In the genomic region with DNA sequence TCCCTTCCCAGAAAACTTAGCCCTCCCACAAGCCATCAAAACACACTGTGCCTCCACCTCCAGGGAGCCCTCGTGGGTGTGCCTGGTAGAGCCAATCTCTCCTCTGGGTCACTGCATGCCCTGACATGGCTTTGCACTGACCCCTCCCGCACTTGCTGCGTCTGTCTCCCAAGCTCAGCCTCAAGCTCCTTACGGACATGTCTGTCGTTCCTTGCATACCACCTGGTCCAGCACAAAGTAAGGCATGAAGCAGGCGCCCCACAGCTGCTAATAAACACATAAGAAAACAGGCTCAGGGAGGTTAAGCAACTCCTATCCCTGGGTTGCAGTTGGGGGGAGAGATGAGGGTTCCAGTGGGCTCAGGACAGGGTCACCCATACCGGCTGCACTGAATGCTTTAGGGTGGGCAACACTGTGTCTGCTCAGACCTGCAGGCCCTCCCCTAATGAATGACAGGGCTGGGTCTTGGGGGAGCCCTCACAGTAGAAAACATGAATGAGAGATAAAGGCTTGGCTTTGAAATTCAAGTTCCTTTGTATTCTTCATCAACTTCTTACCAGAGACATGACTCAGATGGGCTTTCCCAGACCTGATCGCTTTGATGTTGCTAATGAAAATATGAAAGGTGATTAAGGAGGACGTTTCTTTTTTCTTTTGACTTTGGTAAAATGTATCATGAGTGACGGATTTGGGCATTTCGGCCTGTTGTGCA, we compare ENCODE assay signal across 1 cellular context.
TF ChIP-seq lines count a peak whose summit lies in the region.

No MANE protein-coding gene starts in this region.

TF ChIP-seq in GM23338, 12 proteins besides CTCF, POLR2A, EP300 and RAD21 (continued from another document):
- no peak for TF ChIP-seq REST (IDR thresholded peaks at IDR 0.05; ENCODE audit: unreplicated experiment)
TF ChIP-seq in GM23338: peak in this region for 0.
